ENCODE assay signal across 9 cellular contexts in genomic region chr18:55159027-55159426, GRCh38.
"Had no signal": no experiment of that assay in that cellular context is flagged by ENCODE, and none has a peak within 500 bp of the region (broad histone marks: within the 10 kb centered on the region; RNA-seq: fewer than 3 reads in every experiment).

No MANE protein-coding gene starts in this region.

- H2AFZ ChIP-seq: GM23248 had no signal

- H3K9ac ChIP-seq: GM23248 had no signal

- H3K9me3 ChIP-seq: HAP-1 had no signal

- ATAC-seq: HCT116, HepG2 had no signal

- H3K4me3 Mint-ChIP-seq: HFFc6, IgD-negative memory B cell had no signal

- H3K36me3 ChIP-seq: HAP-1 had no signal

- H3K4me1 ChIP-seq: HAP-1 had no signal

- DNase-seq: GM23248, GOT3, H7, HFFc6 had no signal

- H3K9me3 Mint-ChIP-seq: HFFc6 had no signal

- H3K4me3 ChIP-seq: GM23248, HAP-1 had no signal

- H3K27ac Mint-ChIP-seq: HFFc6, IgD-negative memory B cell had no signal

- H3K27ac ChIP-seq: GM23248, HL-60 had no signal
